Comparison of ENCODE assay signal across 1 cellular context in genomic region chr16:1261131-1261917, GRCh38.
TF ChIP-seq lines count a peak whose summit lies in the region.

No MANE protein-coding gene starts in this region.

TF ChIP-seq in H1, 55 proteins besides CTCF, POLR2A, EP300 and RAD21:
- TF ChIP-seq TAF1 (IDR thresholded peaks at IDR 0.05; ENCODE audit: low read depth, low read length) (no peak), GABPA (IDR thresholded peaks at IDR 0.05; ENCODE audit: borderline replicate concordance, insufficient read depth, low read length) (peak; percentile 17)
